In genomic region chr2:85560812-85561279, GRCh38 we compare ENCODE assay signal across 8 cellular contexts. TPM values are rescaled to one million over a fixed set of nuclear protein-coding genes. Genes with fewer than 3 reads are reported as not detected.
DNase-seq lines count a peak whose midpoint lies in the region; ATAC-seq and TF ChIP-seq lines count a peak whose summit lies in the region.

No MANE protein-coding gene starts in this region.

- WGBS in smooth muscle cell (ENCODE audit: low lambda C conversion rate): 6% methylated on average over 13 of the region's 14 CpGs

- H3K79me2 ChIP-seq in smooth muscle cell (ENCODE audit: low read depth): peaks cover 39% of the 10 kb centered on the region

- no peak for TF ChIP-seq CTCF in Calu3 (IDR thresholded peaks at IDR 0.05; ENCODE audit: unreplicated experiment)
- TF ChIP-seq CTCF in right atrium auricular region (IDR thresholded peaks at IDR 0.05): no peak
- TF ChIP-seq CTCF in smooth muscle cell (IDR thresholded peaks at IDR 0.05; ENCODE audit: borderline replicate concordance, insufficient read depth, poor library complexity, severe bottlenecking): no peak

- H3K4me1 Mint-ChIP-seq in Calu3 (ENCODE audit: low read depth, unreplicated experiment): peaks cover 19% of the 10 kb centered on the region
- peaks cover 36% of the 10 kb centered on the region for H3K4me1 Mint-ChIP-seq in activated CD4-positive, alpha-beta T cell treated with anti-CD3 and anti-CD28 coated beads, Interleukin-2, amount 10 ng/mL, durations not matched to agents 7 days and 5 days

- POLR2A ChIA-PET in activated CD4-positive, alpha-beta T cell treated with anti-CD3 and anti-CD28 coated beads, Interleukin-2, amount 10 ng/mL, durations not matched to agents 7 days and 5 days (lab: Charles Lee): interaction anchor here (0.9 to 1.3 kb wide), 3 partner anchors 11 to 207 kb away, joined by 3 to 8 read pairs (median 3); partner anchors contain the start of genes ELMOD3 and RETSAT

- no peaks in the 10 kb centered on the region for H3F3A ChIP-seq in smooth muscle cell (ENCODE audit: low read depth)

- peaks cover 10% of the 10 kb centered on the region for H4K20me1 ChIP-seq in smooth muscle cell (ENCODE audit: low read depth)

- peak; percentile 29 for ATAC-seq in HG02642 (IDR thresholded peaks at IDR 0.05; ENCODE audit: poor library complexity, unreplicated experiment)

- intact Hi-C loops in Calu3 (cut with micrococcal nuclease; ENCODE audit: unreplicated experiment): no loop called here

- H3K9ac ChIP-seq in smooth muscle cell (ENCODE audit: low read depth): peak overlapping the region; percentile 81

- peak overlapping the region; percentile 97 for H2AFZ ChIP-seq in smooth muscle cell (ENCODE audit: low read depth)

- CTCF ChIA-PET in Calu3 (lab: Charles Lee): interaction anchor here (0.5 to 1.1 kb wide), 5 partner anchors 9 to 168 kb away, joined by 3 to 5 read pairs (median 3); partner anchors contain the start of genes CAPG and SH2D6
- CTCF ChIA-PET in activated CD4-positive, alpha-beta T cell treated with anti-CD3 and anti-CD28 coated beads, Interleukin-2, amount 10 ng/mL, durations not matched to agents 7 days and 5 days (lab: Charles Lee): interaction anchor here (0.6 to 4.7 kb wide), 6 partner anchors 11 to 77 kb away, joined by 3 to 44 read pairs (median 4); partner anchors contain the start of gene MAT2A

- H3K4me3 ChIP-seq in right atrium auricular region: peak overlapping the region; percentile 75 to 93
- H3K4me3 ChIP-seq in smooth muscle cell: peak overlapping the region; percentile 84

- peak overlapping the region; percentile 86 to 91 for H3K27ac ChIP-seq in right atrium auricular region
- peak overlapping the region; percentile 51 for H3K27ac ChIP-seq in smooth muscle cell (ENCODE audit: low read depth)

- DNase-seq in Calu3: no peak
- no peak for DNase-seq in activated CD4-positive, alpha-beta T cell treated with anti-CD3 and anti-CD28 coated beads, Interleukin-2, amount 10 ng/mL, durations not matched to agents 7 days and 5 days
- no peak for DNase-seq in right atrium auricular region (ENCODE audit: low spot score)
- DNase-seq in smooth muscle cell (lab: John Stamatoyannopoulos, UW; ENCODE audit: unreplicated experiment): no peak
- no peak for DNase-seq in NOMO-1 treated with dmso at 0.1 percent for 144 hours (lab: John Stamatoyannopoulos, UW; ENCODE audit: unreplicated experiment)
- no peak for DNase-seq in ecto neural progenitor cell (ENCODE audit: low spot score)
- DNase-seq in DMS114 treated with DMSO at 0.1 percent for 48 hours (lab: John Stamatoyannopoulos, UW; ENCODE audit: unreplicated experiment): no peak

- H3K4me1 ChIP-seq in right atrium auricular region: peaks cover 0 to 20% of the 10 kb centered on the region in 2 donors
- peaks cover 11% of the 10 kb centered on the region for H3K4me1 ChIP-seq in smooth muscle cell (ENCODE audit: low read depth)

- H3K36me3 ChIP-seq in right atrium auricular region (no peaks in the 10 kb centered on the region), smooth muscle cell (ENCODE audit: low read depth) (peaks cover 3% of the 10 kb centered on the region)

- peaks cover 24% of the 10 kb centered on the region for H3K36me3 Mint-ChIP-seq in Calu3 (ENCODE audit: insufficient read depth, unreplicated experiment)
- peaks cover 7% of the 10 kb centered on the region for H3K36me3 Mint-ChIP-seq in activated CD4-positive, alpha-beta T cell treated with anti-CD3 and anti-CD28 coated beads, Interleukin-2, amount 10 ng/mL, durations not matched to agents 7 days and 5 days (ENCODE audit: low read depth)

- H3K4me2 ChIP-seq in smooth muscle cell: peak overlapping the region; percentile 97

- peak overlapping the region; percentile 90 for H3K4me3 Mint-ChIP-seq in Calu3 (ENCODE audit: low read depth, unreplicated experiment)
- H3K4me3 Mint-ChIP-seq in activated CD4-positive, alpha-beta T cell treated with anti-CD3 and anti-CD28 coated beads, Interleukin-2, amount 10 ng/mL, durations not matched to agents 7 days and 5 days: peak overlapping the region; percentile 98

- peak overlapping the region; percentile 87 for H3K27ac Mint-ChIP-seq in Calu3 (ENCODE audit: unreplicated experiment)
- H3K27ac Mint-ChIP-seq in activated CD4-positive, alpha-beta T cell treated with anti-CD3 and anti-CD28 coated beads, Interleukin-2, amount 10 ng/mL, durations not matched to agents 7 days and 5 days: peak overlapping the region; percentile 99

- no peaks in the 10 kb centered on the region for H3K9me3 Mint-ChIP-seq in Calu3 (ENCODE audit: low read depth, unreplicated experiment)
- H3K9me3 Mint-ChIP-seq in activated CD4-positive, alpha-beta T cell treated with anti-CD3 and anti-CD28 coated beads, Interleukin-2, amount 10 ng/mL, durations not matched to agents 7 days and 5 days: no peaks in the 10 kb centered on the region

- BruUV-seq in Calu3 (replicated peaks; lab: Mats Ljungman, UMichigan): TSS peak; percentile 36

- H3K9me3 ChIP-seq in right atrium auricular region: no peaks in the 10 kb centered on the region
- no peaks in the 10 kb centered on the region for H3K9me3 ChIP-seq in smooth muscle cell (replicated peaks; ENCODE audit: low read depth)

- no peaks in the 10 kb centered on the region for H3K27me3 ChIP-seq in right atrium auricular region
- H3K27me3 ChIP-seq in smooth muscle cell (ENCODE audit: low read depth): no peaks in the 10 kb centered on the region

- H3K27me3 Mint-ChIP-seq in Calu3 (ENCODE audit: unreplicated experiment): no peaks in the 10 kb centered on the region
- H3K27me3 Mint-ChIP-seq in activated CD4-positive, alpha-beta T cell treated with anti-CD3 and anti-CD28 coated beads, Interleukin-2, amount 10 ng/mL, durations not matched to agents 7 days and 5 days: no peaks in the 10 kb centered on the region

RNA-seq across cellular contexts. Expression of gene GGCX, which starts 0.4 kb away (rescaled TPM):
- total RNA-seq in Calu3 (2022) (66.2 and 67.7 TPM in 2 replicates), right atrium auricular region (10 to 100 TPM; 18.0 to 23.3 TPM), smooth muscle cell (44.0 and 83.2 TPM in 2 replicates)
- 10 to 100 TPM; 20.8 to 22.8 TPM for total RNA-seq in activated CD4-positive, alpha-beta T cell treated with anti-CD3 and anti-CD28 coated beads, Interleukin-2, amount 10 ng/mL, durations not matched to agents 7 days and 5 days
- polyA plus RNA-seq in smooth muscle cell: 33.2 and 44.5 TPM in 2 replicates

RNA-seq across cellular contexts. Expression of gene VAMP8, which starts 16.5 kb away (rescaled TPM):
- total RNA-seq in Calu3 (2022) (90.8 and 107 TPM in 2 replicates), right atrium auricular region (10 to 100 TPM; 11.9 to 26.1 TPM), smooth muscle cell (9.4 and 15.1 TPM in 2 replicates)
- total RNA-seq in activated CD4-positive, alpha-beta T cell treated with anti-CD3 and anti-CD28 coated beads, Interleukin-2, amount 10 ng/mL, durations not matched to agents 7 days and 5 days: 100 to 1,000 TPM; 131 to 149 TPM
- polyA plus RNA-seq in smooth muscle cell: 17.5 and 72.9 TPM in 2 replicates

RNA-seq across cellular contexts. Expression of gene MAT2A, which starts 21.9 kb away (rescaled TPM):
- total RNA-seq in Calu3 (2022): 387 and 393 TPM in 2 replicates
- 100 to 1,000 TPM; 263 to 269 TPM for total RNA-seq in activated CD4-positive, alpha-beta T cell treated with anti-CD3 and anti-CD28 coated beads, Interleukin-2, amount 10 ng/mL, durations not matched to agents 7 days and 5 days
- 100 to 1,000 TPM in 1 of 2 donors, 10 to 100 TPM in 1; 95.6 to 101 TPM for total RNA-seq in right atrium auricular region
- total RNA-seq in smooth muscle cell: 93.8 and 108 TPM in 2 replicates
- polyA plus RNA-seq in smooth muscle cell: 108 and 126 TPM in 2 replicates

RNA-seq across cellular contexts. Expression of gene VAMP5, which starts 23.4 kb away (rescaled TPM):
- 10.0 and 10.1 TPM in 2 replicates for total RNA-seq in Calu3 (2022)
- total RNA-seq in activated CD4-positive, alpha-beta T cell treated with anti-CD3 and anti-CD28 coated beads, Interleukin-2, amount 10 ng/mL, durations not matched to agents 7 days and 5 days: 10 to 100 TPM; 61.5 to 67.4 TPM
- total RNA-seq in right atrium auricular region: 10 to 100 TPM; 37.2 to 61.7 TPM
- 5.0 and 6.6 TPM in 2 replicates for total RNA-seq in smooth muscle cell
- polyA plus RNA-seq in smooth muscle cell: 35.0 and 35.9 TPM in 2 replicates

RNA-seq across cellular contexts. Expression of gene RNF181, which starts 34.7 kb away (rescaled TPM):
- total RNA-seq in Calu3 (2022) (101 and 102 TPM in 2 replicates), right atrium auricular region (100 to 1,000 TPM; 109 to 194 TPM), smooth muscle cell (167 and 195 TPM in 2 replicates)
- total RNA-seq in activated CD4-positive, alpha-beta T cell treated with anti-CD3 and anti-CD28 coated beads, Interleukin-2, amount 10 ng/mL, durations not matched to agents 7 days and 5 days: 100 to 1,000 TPM in 1 of 2 experiments, 10 to 100 TPM in 1; 89.7 to 106 TPM
- 316 and 328 TPM in 2 replicates for polyA plus RNA-seq in smooth muscle cell
